In genomic region chr1:72697410-72697809, GRCh38 we compare ENCODE assay signal across 34 cellular contexts.
"Had no signal": no experiment of that assay in that cellular context is flagged by ENCODE, and none has a peak within 500 bp of the region (broad histone marks: within the 10 kb centered on the region; RNA-seq: fewer than 3 reads in every experiment).

No MANE protein-coding gene starts in this region.

- H3K27ac ChIP-seq: adrenal gland, ascending aorta, body of pancreas, brain microvascular endothelial cell, breast epithelium, cardiac muscle cell had no signal

- H3K36me3 ChIP-seq: adrenal gland, ascending aorta, brain microvascular endothelial cell, breast epithelium, cardiac muscle cell had no signal

- H3K4me3 ChIP-seq: adrenal gland, ascending aorta, body of pancreas, breast epithelium, cardiac muscle cell had no signal

- FAIRE-seq: astrocyte, bronchial epithelial cell had no signal

- H3K27me3 ChIP-seq: adrenal gland, ascending aorta, body of pancreas, brain microvascular endothelial cell, breast epithelium, cardiac muscle cell had no signal

- H3K4me1 ChIP-seq: adrenal gland, ascending aorta, body of pancreas, breast epithelium had no signal

- H3K9me3 ChIP-seq: adrenal gland, body of pancreas had no signal

- ATAC-seq: activated naive CD4-positive, alpha-beta T cell treated with anti-CD3 and anti-CD28 coated beads, Interleukin-2, amount 50 U/mL, for 72 hours; activated naive CD8-positive, alpha-beta T cell treated with anti-CD3 and anti-CD28 coated beads, Interleukin-2, amount 50 U/mL, for 24 hours; activated T-cell treated with anti-CD3 and anti-CD28 coated beads, Interleukin-2, amount 50 U/mL, for 4 hours; activated T-cell treated with anti-CD3 and anti-CD28 coated beads, Interleukin-2, amount 50 U/mL, for 72 hours; activated T-helper 17 cell treated with anti-CD3 and anti-CD28 coated beads, Interleukin-2, amount 50 U/mL, for 72 hours; body of pancreas had no signal

- DNase-seq: activated effector memory CD4-positive, alpha-beta T cell treated with anti-CD3 and anti-CD28 coated beads, Interleukin-2, amount 50 U/mL, for 16 hours; activated effector memory CD4-positive, alpha-beta T cell treated with Interleukin-2 at 50 U/mL for 16 hours; activated gamma-delta T cell; activated gamma-delta T cell treated with Interleukin-2 at 50 U/mL for 16 hours; activated naive CD4-positive, alpha-beta T cell; activated naive CD4-positive, alpha-beta T cell treated with anti-CD3 and anti-CD28 coated beads for 36 hours; activated naive CD4-positive, alpha-beta T cell treated with anti-CD3 and anti-CD28 coated beads, Interleukin-2, amount 10 ng/mL, durations not matched to agents 7 days and 5 days; activated naive CD4-positive, alpha-beta T cell treated with anti-CD3 and anti-CD28 coated beads, Interleukin-2, amount 50 U/mL, for 16 hours; activated naive CD4-positive, alpha-beta T cell treated with Interleukin-2 at 50 U/mL for 16 hours; activated naive CD8-positive, alpha-beta T cell treated with anti-CD3 and anti-CD28 coated beads for 36 hours; activated naive CD8-positive, alpha-beta T cell treated with anti-CD3 and anti-CD28 coated beads, Interleukin-2, amount 10 ng/mL, durations not matched to agents 7 days and 5 days; activated naive CD8-positive, alpha-beta T cell treated with anti-CD3 and anti-CD28 coated beads, Interleukin-2, amount 50 U/mL, for 24 hours; activated T-cell treated with anti-CD3 and anti-CD28 coated beads, Interleukin-2, amount 50 U/mL, for 1 hour; activated T-cell treated with anti-CD3 and anti-CD28 coated beads, Interleukin-2, amount 50 U/mL, for 24 hours; activated T-cell treated with anti-CD3 and anti-CD28 coated beads, Interleukin-2, amount 50 U/mL, for 4 hours; activated T-cell treated with anti-CD3 and anti-CD28 coated beads, Interleukin-2, amount 50 U/mL, for 48 hours; activated T-cell treated with anti-CD3 and anti-CD28 coated beads, Interleukin-2, amount 50 U/mL, for 72 hours; adrenal gland; amniotic stem cell; amygdala; anterior cingulate cortex; aorta; body of pancreas; brain microvascular endothelial cell; caudate nucleus; central memory CD4-positive, alpha-beta T cell; cerebellar nuclear complex had no signal
